ENCODE assay signal across 8 cellular contexts in genomic region chr10:80459047-80459865, GRCh38. TPM values are rescaled to one million over a fixed set of nuclear protein-coding genes. Genes with fewer than 3 reads are reported as not detected.
DNase-seq lines count a peak whose midpoint lies in the region; ATAC-seq and TF ChIP-seq lines count a peak whose summit lies in the region.

No MANE protein-coding gene starts in this region.

- DNase-seq in GM06990 (ENCODE audit: extremely low read depth, insufficient read length) (peak; percentile 74), KG1 (lab: John Stamatoyannopoulos, UW) (peak; percentile 45), dorsolateral prefrontal cortex (no peak), tibial artery (peak; percentile 64 to 75), RPMI8226 (no peak)
- peak; percentile 84 for DNase-seq in activated CD4-positive, alpha-beta T cell treated with anti-CD3 and anti-CD28 coated beads for 36 hours

- POLR2A ChIA-PET in activated CD4-positive, alpha-beta T cell treated with anti-CD3 and anti-CD28 coated beads for 36 hours (lab: Charles Lee), result interaction anchor here (0.7 to 1.2 kb wide), 4 partner anchors 14 to 47 kb away, joined by 3 to 8 read pairs (median 4); no protein-coding TSS in a partner anchor

- H3K27ac ChIP-seq in dorsolateral prefrontal cortex, result peak overlapping the region in 58 of 59 donors; percentile 23 to 99 (median 96)
- H3K27ac ChIP-seq in mucosa of rectum (ENCODE audit: low read depth in 2 of 2, low read length in 2 of 2), result peak overlapping the region; percentile 73 to 89
- peak overlapping the region in 1 of 2 donors; percentile 3 for H3K27ac ChIP-seq in tibial artery

- TF ChIP-seq CTCF in GM06990 (IDR thresholded peaks at IDR 0.05; ENCODE audit: insufficient read depth, low read length, poor library complexity, severe bottlenecking) (peak; percentile 16), dorsolateral prefrontal cortex (IDR thresholded peaks at IDR 0.05 in 54 of 56, conservative IDR thresholded peaks at IDR 0.05 in 2 of 56; ENCODE audit: low read depth in 1 of 56, partially characterized antibody in 56 of 56) (no peak), tibial artery (IDR thresholded peaks at IDR 0.05) (no peak)

- no peaks in the 10 kb centered on the region for H3K9me3 Mint-ChIP-seq in activated CD4-positive, alpha-beta T cell treated with anti-CD3 and anti-CD28 coated beads for 36 hours (ENCODE audit: low read depth)

- peaks cover 26% of the 10 kb centered on the region for H3K36me3 Mint-ChIP-seq in activated CD4-positive, alpha-beta T cell treated with anti-CD3 and anti-CD28 coated beads for 36 hours (ENCODE audit: low read depth)

- H3K4me3 Mint-ChIP-seq in activated CD4-positive, alpha-beta T cell treated with anti-CD3 and anti-CD28 coated beads for 36 hours, result peak overlapping the region; percentile 99

- intact Hi-C loops in activated CD4-positive, alpha-beta T cell treated with anti-CD3 and anti-CD28 coated beads for 36 hours (cut with DNase I, micrococcal nuclease), result loop anchor here (1.0 to 10.0 kb wide), 3 partner anchors 9 to 1134 kb away; no protein-coding TSS in a partner anchor
- intact Hi-C loops in dorsolateral prefrontal cortex (cut with DNase I) (no loop called here), tibial artery (cut with DNase I; ENCODE audit: low total_unique reads) (no loop called here)

- H3K27ac Mint-ChIP-seq in activated CD4-positive, alpha-beta T cell treated with anti-CD3 and anti-CD28 coated beads for 36 hours, result peak overlapping the region; percentile 98

- CTCF ChIA-PET in activated CD4-positive, alpha-beta T cell treated with anti-CD3 and anti-CD28 coated beads for 36 hours (lab: Charles Lee), result interaction anchor here (0.7 to 21.2 kb wide), 14 partner anchors 10 to 388 kb away, joined by 3 to 372 read pairs (median 3); partner anchors contain the start of gene PRXL2A

- H3K4me3 ChIP-seq in GM06990 (replicated peaks; ENCODE audit: low read depth, low read length), result peak overlapping the region; percentile 31
- H3K4me3 ChIP-seq in dorsolateral prefrontal cortex, result peak overlapping the region in 16 of 59 donors; percentile 5 to 30 (median 16)
- H3K4me3 ChIP-seq in mucosa of rectum (ENCODE audit: low read length in 2 of 2), result peak overlapping the region; percentile 21 to 62
- H3K4me3 ChIP-seq in tibial artery, result no peak overlapping the region

- no peaks in the 10 kb centered on the region for H3K27me3 Mint-ChIP-seq in activated CD4-positive, alpha-beta T cell treated with anti-CD3 and anti-CD28 coated beads for 36 hours

- H3K36me3 ChIP-seq in GM06990 (ENCODE audit: control insufficient read depth, insufficient read depth, low read length) (peaks cover 6% of the 10 kb centered on the region), mucosa of rectum (ENCODE audit: control insufficient read depth in 2 of 2, insufficient read depth in 2 of 2, low read length in 2 of 2) (no peaks in the 10 kb centered on the region), tibial artery (no peaks in the 10 kb centered on the region)

- H3K4me1 ChIP-seq in mucosa of rectum (ENCODE audit: control insufficient read depth in 2 of 2, insufficient read depth in 2 of 2, low read length in 2 of 2) (peaks cover 81 to 82% of the 10 kb centered on the region in 2 donors), tibial artery (peaks cover 0 to 89% (median 70%) of the 10 kb centered on the region in 4 donors)

- H3K27me3 ChIP-seq in GM06990 (replicated peaks; ENCODE audit: control insufficient read depth, insufficient read depth, low read length) (no peaks in the 10 kb centered on the region), dorsolateral prefrontal cortex (no peaks in the 10 kb centered on the region), mucosa of rectum (ENCODE audit: control insufficient read depth in 2 of 2, insufficient read depth in 2 of 2, low read length in 2 of 2) (no peaks in the 10 kb centered on the region), tibial artery (no peaks in the 10 kb centered on the region)

- peaks cover 82% of the 10 kb centered on the region for H3K4me1 Mint-ChIP-seq in activated CD4-positive, alpha-beta T cell treated with anti-CD3 and anti-CD28 coated beads for 36 hours

- peak; percentile 52 for ATAC-seq in GM21717 (IDR thresholded peaks at IDR 0.05; ENCODE audit: unreplicated experiment)
- peak; percentile 52 for ATAC-seq in activated CD4-positive, alpha-beta T cell treated with anti-CD3 and anti-CD28 coated beads for 36 hours

- H3K9me3 ChIP-seq in mucosa of rectum (ENCODE audit: control insufficient read depth in 2 of 2, low read length in 2 of 2) (no peaks in the 10 kb centered on the region), tibial artery (no peaks in the 10 kb centered on the region)

- peak overlapping the region; percentile 55 to 69 for H3K9ac ChIP-seq in mucosa of rectum (ENCODE audit: low read depth in 1 of 2, low read length in 2 of 2)

RNA-seq across cellular contexts. Expression of gene TSPAN14, which starts 5.1 kb away (rescaled TPM):
- total RNA-seq in activated CD4-positive, alpha-beta T cell treated with anti-CD3 and anti-CD28 coated beads for 36 hours, result 10 to 100 TPM; 37.6 to 43.8 TPM
- 10 to 100 TPM; 40.9 to 83.1 (median 60.2) TPM for total RNA-seq in dorsolateral prefrontal cortex

RNA-seq across cellular contexts. Expression of gene PRXL2A, which starts 50.9 kb away (rescaled TPM):
- total RNA-seq in activated CD4-positive, alpha-beta T cell treated with anti-CD3 and anti-CD28 coated beads for 36 hours, result 10 to 100 TPM; 15.0 to 17.6 TPM
- total RNA-seq in dorsolateral prefrontal cortex, result 100 to 1,000 TPM in 119 of 120 experiments, 10 to 100 TPM in 1; 98.4 to 283 (median 185) TPM

Comparison
In these comparisons a context has a peak if more than half of its experiments do, and no peak if none do; other contexts are left out.
1. DNase-seq: peak in GM06990 (single experiment), KG1 (single experiment), activated CD4-positive, alpha-beta T cell treated with anti-CD3 and anti-CD28 coated beads for 36 hours (single experiment) and tibial artery (2 of 2); none in dorsolateral prefrontal cortex (0 of 10) and RPMI8226 (single experiment).
2. H3K4me3 ChIP-seq: peak in GM06990 (single experiment) and mucosa of rectum (2 of 2); none in tibial artery (0 of 2).
3. RNA of gene PRXL2A, which starts 50.9 kb away (total RNA-seq): 98.4 to 283 TPM in dorsolateral prefrontal cortex; 15.0 to 17.6 TPM in activated CD4-positive, alpha-beta T cell treated with anti-CD3 and anti-CD28 coated beads for 36 hours; every median in the first group is over 4 times any median in the second.
4. intact Hi-C loops: an anchor here in activated CD4-positive, alpha-beta T cell treated with anti-CD3 and anti-CD28 coated beads for 36 hours (1.0 to 10.0 kb wide); none called in dorsolateral prefrontal cortex and tibial artery.